Comparison of ENCODE assay signal across 1 cellular context in the genomic region with DNA sequence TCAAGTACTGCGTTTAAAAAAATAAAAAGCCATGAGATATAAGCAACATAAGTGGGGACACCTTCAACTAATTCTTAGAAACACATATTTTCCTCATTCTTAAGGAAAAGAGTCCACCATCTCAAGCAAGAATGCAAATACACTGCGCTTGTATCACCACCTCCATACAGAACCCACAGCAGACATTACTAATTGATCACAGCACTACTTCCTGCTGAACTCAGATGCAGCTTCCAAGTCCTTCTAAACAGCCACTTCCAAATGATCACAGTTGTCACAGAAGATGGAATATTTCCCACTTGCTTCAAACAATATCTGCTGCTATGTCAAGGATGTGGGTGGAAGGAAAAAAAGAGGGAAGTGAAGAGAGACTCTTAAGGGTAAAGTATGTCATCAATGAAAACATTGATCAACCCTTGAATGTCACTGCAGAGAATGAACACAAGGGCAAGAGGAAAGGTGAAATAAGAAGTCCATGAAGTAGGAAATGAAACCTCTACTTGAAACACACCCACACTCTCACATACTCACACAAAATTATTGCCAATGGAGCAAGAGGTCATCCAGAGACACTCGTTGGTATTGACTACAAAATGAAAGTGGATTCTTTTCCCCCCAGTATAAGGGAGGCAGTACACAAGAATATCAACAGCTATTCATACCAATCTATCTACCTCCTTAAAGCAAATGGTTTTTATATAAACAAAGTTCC.
TF ChIP-seq lines count a peak whose summit lies in the region.

No MANE protein-coding gene starts in this region.

TF ChIP-seq in K562, 482 proteins besides CTCF, POLR2A, EP300 and RAD21:
- peak; percentile 38; the same call in 1 of the 2 replicates for TF ChIP-seq ETV1 (tag; conservative IDR thresholded peaks at IDR 0.05; ENCODE audit: low read depth)
- TF ChIP-seq, protein P1, sequence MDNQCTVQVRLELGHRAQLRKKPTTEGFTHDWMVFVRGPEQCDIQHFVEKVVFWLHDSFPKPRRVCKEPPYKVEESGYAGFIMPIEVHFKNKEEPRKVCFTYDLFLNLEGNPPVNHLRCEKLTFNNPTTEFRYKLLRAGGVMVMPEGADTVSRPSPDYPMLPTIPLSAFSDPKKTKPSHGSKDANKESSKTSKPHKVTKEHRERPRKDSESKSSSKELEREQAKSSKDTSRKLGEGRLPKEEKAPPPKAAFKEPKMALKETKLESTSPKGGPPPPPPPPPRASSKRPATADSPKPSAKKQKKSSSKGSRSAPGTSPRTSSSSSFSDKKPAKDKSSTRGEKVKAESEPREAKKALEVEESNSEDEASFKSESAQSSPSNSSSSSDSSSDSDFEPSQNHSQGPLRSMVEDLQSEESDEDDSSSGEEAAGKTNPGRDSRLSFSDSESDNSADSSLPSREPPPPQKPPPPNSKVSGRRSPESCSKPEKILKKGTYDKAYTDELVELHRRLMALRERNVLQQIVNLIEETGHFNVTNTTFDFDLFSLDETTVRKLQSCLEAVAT (IDR thresholded peaks at IDR 0.05), result peak in 1 of 2 experiments; percentile 97; a peak in 2 of 4 replicates
- TF ChIP-seq PURB (CRISPR knock-in tag; IDR thresholded peaks at IDR 0.05; ENCODE audit: low read depth), result no peak
- no peak for TF ChIP-seq SIRT6 (IDR thresholded peaks at IDR 0.05; ENCODE audit: low read depth, low read length)
- no peak for TF ChIP-seq THRAP3 (IDR thresholded peaks at IDR 0.05; ENCODE audit: borderline replicate concordance)
- TF ChIP-seq, protein P2, sequence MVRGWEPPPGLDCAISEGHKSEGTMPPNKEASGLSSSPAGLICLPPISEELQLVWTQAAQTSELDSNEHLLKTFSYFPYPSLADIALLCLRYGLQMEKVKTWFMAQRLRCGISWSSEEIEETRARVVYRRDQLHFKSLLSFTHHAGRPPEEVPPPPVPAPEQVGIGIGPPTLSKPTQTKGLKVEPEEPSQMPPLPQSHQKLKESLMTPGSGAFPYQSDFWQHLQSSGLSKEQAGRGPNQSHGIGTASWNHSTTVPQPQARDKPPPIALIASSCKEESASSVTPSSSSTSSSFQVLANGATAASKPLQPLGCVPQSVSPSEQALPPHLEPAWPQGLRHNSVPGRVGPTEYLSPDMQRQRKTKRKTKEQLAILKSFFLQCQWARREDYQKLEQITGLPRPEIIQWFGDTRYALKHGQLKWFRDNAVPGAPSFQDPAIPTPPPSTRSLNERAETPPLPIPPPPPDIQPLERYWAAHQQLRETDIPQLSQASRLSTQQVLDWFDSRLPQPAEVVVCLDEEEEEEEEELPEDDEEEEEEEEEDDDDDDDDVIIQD (CRISPR knock-in tag; IDR thresholded peaks at IDR 0.05), result no peak
- TF ChIP-seq ZNF282 (CRISPR knock-in tag; IDR thresholded peaks at IDR 0.05), result no peak
- TF ChIP-seq ZFP1 (CRISPR knock-in tag; IDR thresholded peaks at IDR 0.05), result no peak
- TF ChIP-seq NR1H2 (CRISPR knock-in tag; IDR thresholded peaks at IDR 0.05), result no peak
- TF ChIP-seq, protein P3, sequence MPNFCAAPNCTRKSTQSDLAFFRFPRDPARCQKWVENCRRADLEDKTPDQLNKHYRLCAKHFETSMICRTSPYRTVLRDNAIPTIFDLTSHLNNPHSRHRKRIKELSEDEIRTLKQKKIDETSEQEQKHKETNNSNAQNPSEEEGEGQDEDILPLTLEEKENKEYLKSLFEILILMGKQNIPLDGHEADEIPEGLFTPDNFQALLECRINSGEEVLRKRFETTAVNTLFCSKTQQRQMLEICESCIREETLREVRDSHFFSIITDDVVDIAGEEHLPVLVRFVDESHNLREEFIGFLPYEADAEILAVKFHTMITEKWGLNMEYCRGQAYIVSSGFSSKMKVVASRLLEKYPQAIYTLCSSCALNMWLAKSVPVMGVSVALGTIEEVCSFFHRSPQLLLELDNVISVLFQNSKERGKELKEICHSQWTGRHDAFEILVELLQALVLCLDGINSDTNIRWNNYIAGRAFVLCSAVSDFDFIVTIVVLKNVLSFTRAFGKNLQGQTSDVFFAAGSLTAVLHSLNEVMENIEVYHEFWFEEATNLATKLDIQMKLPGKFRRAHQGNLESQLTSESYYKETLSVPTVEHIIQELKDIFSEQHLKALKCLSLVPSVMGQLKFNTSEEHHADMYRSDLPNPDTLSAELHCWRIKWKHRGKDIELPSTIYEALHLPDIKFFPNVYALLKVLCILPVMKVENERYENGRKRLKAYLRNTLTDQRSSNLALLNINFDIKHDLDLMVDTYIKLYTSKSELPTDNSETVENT (CRISPR knock-in tag; IDR thresholded peaks at IDR 0.05), result no peak
- TF ChIP-seq, protein P4, sequence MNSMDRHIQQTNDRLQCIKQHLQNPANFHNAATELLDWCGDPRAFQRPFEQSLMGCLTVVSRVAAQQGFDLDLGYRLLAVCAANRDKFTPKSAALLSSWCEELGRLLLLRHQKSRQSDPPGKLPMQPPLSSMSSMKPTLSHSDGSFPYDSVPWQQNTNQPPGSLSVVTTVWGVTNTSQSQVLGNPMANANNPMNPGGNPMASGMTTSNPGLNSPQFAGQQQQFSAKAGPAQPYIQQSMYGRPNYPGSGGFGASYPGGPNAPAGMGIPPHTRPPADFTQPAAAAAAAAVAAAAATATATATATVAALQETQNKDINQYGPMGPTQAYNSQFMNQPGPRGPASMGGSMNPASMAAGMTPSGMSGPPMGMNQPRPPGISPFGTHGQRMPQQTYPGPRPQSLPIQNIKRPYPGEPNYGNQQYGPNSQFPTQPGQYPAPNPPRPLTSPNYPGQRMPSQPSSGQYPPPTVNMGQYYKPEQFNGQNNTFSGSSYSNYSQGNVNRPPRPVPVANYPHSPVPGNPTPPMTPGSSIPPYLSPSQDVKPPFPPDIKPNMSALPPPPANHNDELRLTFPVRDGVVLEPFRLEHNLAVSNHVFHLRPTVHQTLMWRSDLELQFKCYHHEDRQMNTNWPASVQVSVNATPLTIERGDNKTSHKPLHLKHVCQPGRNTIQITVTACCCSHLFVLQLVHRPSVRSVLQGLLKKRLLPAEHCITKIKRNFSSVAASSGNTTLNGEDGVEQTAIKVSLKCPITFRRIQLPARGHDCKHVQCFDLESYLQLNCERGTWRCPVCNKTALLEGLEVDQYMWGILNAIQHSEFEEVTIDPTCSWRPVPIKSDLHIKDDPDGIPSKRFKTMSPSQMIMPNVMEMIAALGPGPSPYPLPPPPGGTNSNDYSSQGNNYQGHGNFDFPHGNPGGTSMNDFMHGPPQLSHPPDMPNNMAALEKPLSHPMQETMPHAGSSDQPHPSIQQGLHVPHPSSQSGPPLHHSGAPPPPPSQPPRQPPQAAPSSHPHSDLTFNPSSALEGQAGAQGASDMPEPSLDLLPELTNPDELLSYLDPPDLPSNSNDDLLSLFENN (IDR thresholded peaks at IDR 0.05; ENCODE audit: low read depth in 2 of 2, low read length in 2 of 2), result peak in 1 of 2 experiments; percentile 71; a peak in 1 of 4 replicates
- TF ChIP-seq PCBP1 (IDR thresholded peaks at IDR 0.05; ENCODE audit: low read depth, low read length, poor library complexity, severe bottlenecking), result no peak
- TF ChIP-seq KLF10 (CRISPR knock-in tag; IDR thresholded peaks at IDR 0.05), result no peak
- TF ChIP-seq TCF3 (CRISPR knock-in tag; IDR thresholded peaks at IDR 0.05), result no peak
- peak; percentile 97 for TF ChIP-seq ZBTB17 (CRISPR knock-in tag; IDR thresholded peaks at IDR 0.05)
- TF ChIP-seq, protein P5, sequence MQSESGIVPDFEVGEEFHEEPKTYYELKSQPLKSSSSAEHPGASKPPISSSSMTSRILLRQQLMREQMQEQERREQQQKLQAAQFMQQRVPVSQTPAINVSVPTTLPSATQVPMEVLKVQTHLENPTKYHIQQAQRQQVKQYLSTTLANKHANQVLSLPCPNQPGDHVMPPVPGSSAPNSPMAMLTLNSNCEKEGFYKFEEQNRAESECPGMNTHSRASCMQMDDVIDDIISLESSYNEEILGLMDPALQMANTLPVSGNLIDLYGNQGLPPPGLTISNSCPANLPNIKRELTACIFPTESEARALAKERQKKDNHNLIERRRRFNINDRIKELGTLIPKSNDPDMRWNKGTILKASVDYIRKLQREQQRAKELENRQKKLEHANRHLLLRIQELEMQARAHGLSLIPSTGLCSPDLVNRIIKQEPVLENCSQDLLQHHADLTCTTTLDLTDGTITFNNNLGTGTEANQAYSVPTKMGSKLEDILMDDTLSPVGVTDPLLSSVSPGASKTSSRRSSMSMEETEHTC (IDR thresholded peaks at IDR 0.05), result no peak
- peak; percentile 96 for TF ChIP-seq ZNF23 (CRISPR knock-in tag; IDR thresholded peaks at IDR 0.05)
- TF ChIP-seq ELF1 (tag; IDR thresholded peaks at IDR 0.05), result 0 out of 2 replicates have a peak, but pooled peaks have one; percentile 17
